Comparison of ENCODE assay signal across 16 cellular contexts in the genomic region with DNA sequence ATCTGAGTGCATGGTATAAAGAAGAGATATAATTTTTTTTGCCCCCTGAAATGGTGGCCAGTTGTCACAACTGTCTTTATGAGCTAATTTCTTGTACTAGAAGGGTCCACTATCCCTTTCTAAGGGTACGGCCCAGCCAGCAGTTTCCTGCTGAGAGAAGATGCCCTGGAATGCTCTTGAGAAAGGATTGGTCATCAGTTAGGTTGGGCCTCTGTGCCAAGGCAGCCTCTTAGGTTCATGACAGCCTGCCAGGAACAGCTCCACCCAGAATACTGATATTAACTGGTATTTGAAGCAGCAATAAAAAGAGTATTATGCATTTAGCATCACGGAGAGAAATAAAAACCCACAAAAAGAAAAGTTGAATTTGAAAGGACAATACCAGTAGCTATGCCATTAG. TPM values are rescaled to one million over a fixed set of nuclear protein-coding genes. Genes with fewer than 3 reads are reported as not detected.
DNase-seq lines count a peak whose midpoint lies in the region; ATAC-seq, FAIRE-seq and TF ChIP-seq lines count a peak whose summit lies in the region.
"Had no signal": no experiment of that assay in that cellular context is flagged by ENCODE, and none has a peak within 500 bp of the region (broad histone marks: within the 10 kb centered on the region; RNA-seq: fewer than 3 reads in every experiment).

No MANE protein-coding gene starts in this region.

- intact Hi-C loops in MCF 10A (cut with micrococcal nuclease) (no loop called here), breast epithelium (cut with DNase I; ENCODE audit: low total_unique reads) (no loop called here), thyroid gland (cut with DNase I) (no loop called here)

- peak overlapping the region; percentile 11 for H3K27ac Mint-ChIP-seq in MCF 10A (ENCODE audit: low read depth, unreplicated experiment)
- no peak overlapping the region for H3K27ac Mint-ChIP-seq in astrocyte (ENCODE audit: unreplicated experiment)
- H3K27ac Mint-ChIP-seq: H9, neural progenitor cell had no signal

- no peak overlapping the region for H2AFZ ChIP-seq in astrocyte (ENCODE audit: low read depth, low read length)
- H2AFZ ChIP-seq: neural progenitor cell had no signal

- H3K9me3 ChIP-seq in breast epithelium (no peaks in the 10 kb centered on the region), astrocyte (ENCODE audit: insufficient read depth, low read depth, low read length) (no peaks in the 10 kb centered on the region), thyroid gland (no peaks in the 10 kb centered on the region)

- no peak for TF ChIP-seq POLR2A in breast epithelium (IDR thresholded peaks at IDR 0.05)
- TF ChIP-seq POLR2A in thyroid gland (IDR thresholded peaks at IDR 0.05) = no peak

- CTCF ChIA-PET in MCF 10A (lab: Yijun Ruan, JAX) = interaction anchor here (0.6 to 3.8 kb wide), 17 partner anchors 8 to 167 kb away, joined by 3 to 13 read pairs (median 5); partner anchors contain the start of genes HINT3 and NCOA7

- H3K4me1 Mint-ChIP-seq in MCF 10A (ENCODE audit: insufficient read depth, unreplicated experiment) (peaks cover 62% of the 10 kb centered on the region), astrocyte (ENCODE audit: low read depth, unreplicated experiment) (peaks cover 23% of the 10 kb centered on the region)
- H3K4me1 Mint-ChIP-seq: neural progenitor cell had no signal

- no peaks in the 10 kb centered on the region for H3K79me2 ChIP-seq in astrocyte (ENCODE audit: insufficient read depth, low read length)

- BruUV-seq in MCF 10A (replicated peaks; lab: Mats Ljungman, UMichigan) = no TSS peak

- H3K36me3 Mint-ChIP-seq in MCF 10A (ENCODE audit: insufficient read depth, unreplicated experiment) = no peaks in the 10 kb centered on the region
- no peaks in the 10 kb centered on the region for H3K36me3 Mint-ChIP-seq in astrocyte (ENCODE audit: low read depth, unreplicated experiment)
- H3K36me3 Mint-ChIP-seq: neural progenitor cell had no signal

- H3K4me1 ChIP-seq in breast epithelium (no peaks in the 10 kb centered on the region), astrocyte (ENCODE audit: insufficient read depth, low read length) (peaks cover 33% of the 10 kb centered on the region), thyroid gland (peaks cover 27 to 47% of the 10 kb centered on the region in 2 donors)
- H3K4me1 ChIP-seq: neural progenitor cell had no signal

- POLR2A ChIA-PET in MCF 10A (lab: Yijun Ruan, JAX) = interaction anchor here (0.7 to 11.4 kb wide), 15 partner anchors 9 to 1396 kb away, joined by 3 to 305 read pairs (median 7); partner anchors contain the start of genes HDDC2, HINT3, NCOA7 and TRMT11

- H3K4me2 ChIP-seq in astrocyte (ENCODE audit: low read length) = no peak overlapping the region
- H3K4me2 ChIP-seq: neural progenitor cell had no signal

- WGBS in thyroid gland, 2 donors = 44 to 56% methylated on average over 2 of the region's 2 CpGs

- no peak for TF ChIP-seq CTCF in MCF 10A (IDR thresholded peaks at IDR 0.05; ENCODE audit: unreplicated experiment)
- TF ChIP-seq CTCF in breast epithelium (IDR thresholded peaks at IDR 0.05) = no peak
- no peak for TF ChIP-seq CTCF in astrocyte (IDR thresholded peaks at IDR 0.05; ENCODE audit: insufficient read depth, low read depth, low read length)
- no peak for TF ChIP-seq CTCF in fibroblast of the aortic adventitia (IDR thresholded peaks at IDR 0.05; ENCODE audit: insufficient read depth, low read length)
- no peak for TF ChIP-seq CTCF in thyroid gland (IDR thresholded peaks at IDR 0.05)

- H3K9me3 Mint-ChIP-seq in MCF 10A (ENCODE audit: unreplicated experiment) (no peaks in the 10 kb centered on the region), astrocyte (ENCODE audit: unreplicated experiment) (no peaks in the 10 kb centered on the region)
- H3K9me3 Mint-ChIP-seq: neural progenitor cell had no signal

- H3K27me3 ChIP-seq in breast epithelium (no peaks in the 10 kb centered on the region), astrocyte (ENCODE audit: insufficient read depth, low read length) (no peaks in the 10 kb centered on the region), thyroid gland (no peaks in the 10 kb centered on the region)
- H3K27me3 ChIP-seq: neural progenitor cell had no signal

- H3K27me3 Mint-ChIP-seq in MCF 10A (ENCODE audit: insufficient read depth, unreplicated experiment) (no peaks in the 10 kb centered on the region), astrocyte (ENCODE audit: low read depth, unreplicated experiment) (no peaks in the 10 kb centered on the region)

- no peak for ATAC-seq in HG02885 (IDR thresholded peaks at IDR 0.05; ENCODE audit: poor library complexity, unreplicated experiment)

- no peak for FAIRE-seq in astrocyte (lab: Jason Lieb, UNC)
- FAIRE-seq: A204.1 had no signal

- H3K9ac ChIP-seq in astrocyte (ENCODE audit: low read length) = no peak overlapping the region
- H3K9ac ChIP-seq: neural progenitor cell had no signal

- no peaks in the 10 kb centered on the region for H4K20me1 ChIP-seq in astrocyte (ENCODE audit: insufficient read depth, low read length)

- no peak overlapping the region for H3K4me3 ChIP-seq in breast epithelium
- no peak overlapping the region for H3K4me3 ChIP-seq in astrocyte (ENCODE audit: insufficient read depth, low read depth, low read length)
- H3K4me3 ChIP-seq in fibroblast of the aortic adventitia (ENCODE audit: low read depth, low read length) = no peak overlapping the region
- H3K4me3 ChIP-seq in thyroid gland (replicated peaks in 1 of 3) = no peak overlapping the region
- H3K4me3 ChIP-seq: neural progenitor cell, skin epidermis had no signal

- no peak overlapping the region for H3K27ac ChIP-seq in breast epithelium
- peak overlapping the region; percentile 89 for H3K27ac ChIP-seq in astrocyte (ENCODE audit: low read depth, low read length)
- H3K27ac ChIP-seq in thyroid gland = peak overlapping the region in 1 of 3 donors; percentile 46
- H3K27ac ChIP-seq: HL-60, neural progenitor cell had no signal

- DNase-seq in MCF 10A (ENCODE audit: unreplicated experiment) (peak; percentile 91), breast epithelium (ENCODE audit: low spot score in 2 of 2) (no peak), astrocyte (ENCODE audit: low read depth) (peak; percentile 64), fibroblast of the aortic adventitia (ENCODE audit: low read depth) (peak; percentile 91), thyroid gland (peak; percentile 61 to 79), kidney tubule cell (ENCODE audit: low spot score) (no peak)
- no peak for DNase-seq in central memory CD4-positive, alpha-beta T cell
- DNase-seq: activated effector memory CD4-positive, alpha-beta T cell treated with anti-CD3 and anti-CD28 coated beads, Interleukin-2, amount 50 U/mL, for 16 hours; COR-L47; H9; substantia nigra had no signal

- H3K4me3 Mint-ChIP-seq in MCF 10A (ENCODE audit: unreplicated experiment) (peak overlapping the region; percentile 24), astrocyte (ENCODE audit: unreplicated experiment) (no peak overlapping the region)
- H3K4me3 Mint-ChIP-seq: H9, neural progenitor cell had no signal

- no peaks in the 10 kb centered on the region for H3K36me3 ChIP-seq in breast epithelium
- H3K36me3 ChIP-seq in astrocyte (ENCODE audit: insufficient read depth, low read length) = no peaks in the 10 kb centered on the region
- H3K36me3 ChIP-seq in thyroid gland = no peaks in the 10 kb centered on the region
- H3K36me3 ChIP-seq: neural progenitor cell had no signal

RNA-seq across cellular contexts. Expression of gene HINT3, which starts 9.0 kb away (rescaled TPM):
- total RNA-seq in MCF 10A (2022) = 17.9 and 20.2 TPM in 2 replicates
- 10 to 100 TPM; 19.0 to 37.3 (median 26.2) TPM for total RNA-seq in breast epithelium
- 11.8 and 12.2 TPM in 2 replicates for total RNA-seq in astrocyte
- total RNA-seq in fibroblast of the aortic adventitia (ENCODE audit: low replicate concordance) = 23.5 and 30.6 TPM in 2 replicates
- 10 to 100 TPM; 21.5 to 32.5 (median 26.3) TPM for total RNA-seq in thyroid gland

RNA-seq across cellular contexts. Expression of gene TRMT11, which starts 38.8 kb away (rescaled TPM):
- total RNA-seq in MCF 10A (2022) (28.8 and 32.5 TPM in 2 replicates), breast epithelium (10 to 100 TPM; 17.3 to 48.3 (median 39.7) TPM), astrocyte (17.0 and 18.2 TPM in 2 replicates), fibroblast of the aortic adventitia (ENCODE audit: low replicate concordance) (30.5 and 54.0 TPM in 2 replicates), thyroid gland (10 to 100 TPM; 27.6 to 45.3 (median 36.4) TPM)

Comparison
In these comparisons a context has a peak if more than half of its experiments do, and no peak if none do; other contexts are left out.
1. DNase-seq: peak in MCF 10A (single experiment), astrocyte (single experiment), fibroblast of the aortic adventitia (single experiment) and thyroid gland (2 of 2); none in breast epithelium (0 of 2), central memory CD4-positive, alpha-beta T cell (single experiment) and kidney tubule cell (single experiment).